8 cellular contexts compared by ENCODE assay signal in genomic region chr20:17385798-17386197, GRCh38.
"Had no signal": no experiment of that assay in that cellular context is flagged by ENCODE, and none has a peak within 500 bp of the region (broad histone marks: within the 10 kb centered on the region; RNA-seq: fewer than 3 reads in every experiment).

No MANE protein-coding gene starts in this region.

- H3K4me1 ChIP-seq: HAP-1 had no signal

- H3K4me3 ChIP-seq: GM23248, HAP-1 had no signal

- H3K9me3 ChIP-seq: HAP-1 had no signal

- H3K27ac ChIP-seq: GM23248 had no signal

- DNase-seq: GM23248, GOT3, H7, HFFc6, KBM-7 had no signal

- FAIRE-seq: HTR-8/SVneo had no signal

- ATAC-seq: HCT116 had no signal
